ENCODE assay signal across 10 cellular contexts in genomic region chr1:160993544-160993943, GRCh38. TPM values are rescaled to one million over a fixed set of nuclear protein-coding genes. Genes with fewer than 3 reads are reported as not detected.
A peak's percentile ranks its signal among the peaks of the same experiment; 100 is the strongest.
DNase-seq lines count a peak whose midpoint lies in the region; ATAC-seq, FAIRE-seq and TF ChIP-seq lines count a peak whose summit lies in the region.
"Had no signal": no experiment of that assay in that cellular context is flagged by ENCODE, and none has a peak within 500 bp of the region (broad histone marks: within the 10 kb centered on the region; RNA-seq: fewer than 3 reads in every experiment).

No MANE protein-coding gene starts in this region.

- DNase-seq in NCI-H2227 (lab: John Stamatoyannopoulos, UW; ENCODE audit: unreplicated experiment) (peak; percentile 8), NCI-H2227 treated with DMSO at 0.1 percent for 48 hours (lab: John Stamatoyannopoulos, UW) (no peak), NCI-H69 (lab: John Stamatoyannopoulos, UW) (peak; percentile 43), epithelial cell of esophagus (ENCODE audit: low read depth) (peak; percentile 44), small intestine (peak; percentile 58), HEK293T (ENCODE audit: extremely low spot score) (no peak)
- DNase-seq: pancreas had no signal

- FAIRE-seq in small intestine (lab: Jason Lieb, UNC): no peak
- FAIRE-seq: G401.6, pancreas had no signal

- ATAC-seq in GM19397 (IDR thresholded peaks at IDR 0.05; ENCODE audit: unreplicated experiment) (no peak), GM21423 (IDR thresholded peaks at IDR 0.05; ENCODE audit: unreplicated experiment) (no peak)

- H3K4me3 ChIP-seq in epithelial cell of esophagus (ENCODE audit: low read length) (no peak overlapping the region), small intestine (ENCODE audit: low read depth in 1 of 2, low read length in 2 of 2) (no peak overlapping the region)
- H3K4me3 ChIP-seq: pancreas had no signal

- WGBS in small intestine, 3 donors: 13 to 24% (median 16%) methylated on average over 3 of the region's 3 CpGs

- H3K4me1 ChIP-seq in small intestine (ENCODE audit: control insufficient read depth in 2 of 2, insufficient read depth in 1 of 2, low read depth in 1 of 2, low read length in 1 of 2): peaks cover 0 to 3% of the 10 kb centered on the region in 2 donors
- H3K4me1 ChIP-seq: pancreas had no signal

- H3K27me3 ChIP-seq in small intestine (ENCODE audit: control insufficient read depth in 2 of 2, insufficient read depth in 2 of 2, low read length in 2 of 2): no peaks in the 10 kb centered on the region
- H3K27me3 ChIP-seq: pancreas had no signal

- peaks cover 1% of the 10 kb centered on the region in 2 donors for H3K36me3 ChIP-seq in small intestine (ENCODE audit: control insufficient read depth in 2 of 2, insufficient read depth in 2 of 2, low read length in 2 of 2)

- TF ChIP-seq CTCF in epithelial cell of esophagus (IDR thresholded peaks at IDR 0.05; ENCODE audit: insufficient read depth, low read depth, low read length, missing control alignments): peak; percentile 39

- no peaks in the 10 kb centered on the region for H3K9me3 ChIP-seq in small intestine (ENCODE audit: control insufficient read depth, low read depth)
- H3K9me3 ChIP-seq: pancreas had no signal

- no peak overlapping the region for H3K27ac ChIP-seq in small intestine (ENCODE audit: low read depth in 1 of 2, low read length in 1 of 2)
- H3K27ac ChIP-seq: pancreas had no signal

- POLR2A ChIA-PET in HEK293T (lab: Yijun Ruan, JAX): no interaction called here

- CTCF ChIA-PET in HEK293T (lab: Yijun Ruan, JAX): no interaction called here

TF ChIP-seq in HEK293T, 16 proteins besides CTCF, POLR2A, EP300 and RAD21:
- TF ChIP-seq HDGF (IDR thresholded peaks at IDR 0.05; ENCODE audit: borderline replicate concordance) (no peak), SP1 (IDR thresholded peaks at IDR 0.05) (no peak), SUZ12 (IDR thresholded peaks at IDR 0.05) (no peak), ELF4 (IDR thresholded peaks at IDR 0.05) (no peak), TARDBP (IDR thresholded peaks at IDR 0.05) (no peak), ZNF384 (IDR thresholded peaks at IDR 0.05) (no peak), BHLHE40 (IDR thresholded peaks at IDR 0.05; ENCODE audit: borderline replicate concordance) (no peak), LEF1 (IDR thresholded peaks at IDR 0.05; ENCODE audit: borderline replicate concordance) (no peak), FOXM1 (IDR thresholded peaks at IDR 0.05; ENCODE audit: borderline replicate concordance) (no peak), FOXA1 (IDR thresholded peaks at IDR 0.05) (no peak), CTBP1 (IDR thresholded peaks at IDR 0.05; ENCODE audit: borderline replicate concordance) (no peak)

RNA-seq across cellular contexts. Expression of gene F11R, which starts 27.4 kb away (rescaled TPM):
- 10 to 100 TPM; 30.2 to 74.6 (median 36.7) TPM for polyA plus RNA-seq in small intestine

RNA-seq across cellular contexts. Expression of gene ITLN2, which starts 38.9 kb away (rescaled TPM):
- 100 to 1,000 TPM in 1 of 3 donors, 10 to 100 TPM in 2; 33.8 to 318 (median 90.2) TPM for polyA plus RNA-seq in small intestine

RNA-seq across cellular contexts. Expression of gene TSTD1, which starts 45.2 kb away (rescaled TPM):
- 100 to 1,000 TPM in 2 of 3 donors, 10 to 100 TPM in 1; 65.8 to 185 (median 115) TPM for polyA plus RNA-seq in small intestine

RNA-seq across cellular contexts. Expression of gene USF1, which starts 52.2 kb away (rescaled TPM):
- polyA plus RNA-seq in small intestine: 100 to 1,000 TPM in 2 of 3 donors, 10 to 100 TPM in 1; 60.1 to 123 (median 109) TPM

Comparison
In these comparisons a context has a peak if more than half of its experiments do, and no peak if none do; other contexts are left out.
1. DNase-seq: peak in NCI-H2227 (single experiment), NCI-H69 (single experiment), epithelial cell of esophagus (single experiment) and small intestine (single experiment); none in NCI-H2227 treated with DMSO at 0.1 percent for 48 hours (single experiment) and HEK293T (single experiment).